In genomic region chr1:172719066-172719627, GRCh38 we compare ENCODE assay signal across 2 cellular contexts.
TF ChIP-seq lines count a peak whose summit lies in the region.

No MANE protein-coding gene starts in this region.

TF ChIP-seq in K562, 482 proteins besides CTCF, POLR2A, EP300 and RAD21 (continues in another document):
- TF ChIP-seq MAFG (tag; conservative IDR thresholded peaks at IDR 0.05) (peak; percentile 71), TBL1XR1 (IDR thresholded peaks at IDR 0.05; ENCODE audit: low read length in 2 of 2) (0 out of 4 replicates have a peak, but pooled peaks of 1 of the 2 experiments have one; percentile 21), CBFA2T3 (IDR thresholded peaks at IDR 0.05) (peak; percentile 83), TAF9B (IDR thresholded peaks at IDR 0.05; ENCODE audit: partially characterized antibody) (no peak), RBM15 (IDR thresholded peaks at IDR 0.05; ENCODE audit: insufficient read depth, low read length) (no peak), MTA2 (IDR thresholded peaks at IDR 0.05; ENCODE audit: low read depth) (peak; percentile 51; the same call in 1 of the 2 replicates), CXXC5 (CRISPR knock-in tag; IDR thresholded peaks at IDR 0.05) (0 out of 2 replicates have a peak, but pooled peaks have one; percentile 11), POLR3G (IDR thresholded peaks at IDR 0.05; ENCODE audit: extremely low read depth, insufficient read length, insufficient replicate concordance) (no peak), CBFA2T2 (conservative IDR thresholded peaks at IDR 0.05) (peak; percentile 65), ATF1 (CRISPR knock-in tag; IDR thresholded peaks at IDR 0.05) (no peak), ATF1 (tag; IDR thresholded peaks at IDR 0.05) (peak; percentile 32; the same call in 1 of the 2 replicates), CC2D1A (IDR thresholded peaks at IDR 0.05) (no peak), WHSC1 (IDR thresholded peaks at IDR 0.05; ENCODE audit: low read length) (no peak), MEF2A (IDR thresholded peaks at IDR 0.05; ENCODE audit: control insufficient read depth, low read depth, low read length) (peak; percentile 31; the same call in 1 of the 2 replicates), RFX7 (CRISPR knock-in tag; IDR thresholded peaks at IDR 0.05) (no peak), TCF7 (IDR thresholded peaks at IDR 0.05; ENCODE audit: borderline replicate concordance) (peak; percentile 97), MNT (conservative IDR thresholded peaks at IDR 0.05) (peak in 1 of 2 experiments; percentile 18; a peak in 2 of 4 replicates), SP1 (CRISPR knock-in tag; IDR thresholded peaks at IDR 0.05) (no peak), RBBP5 (IDR thresholded peaks at IDR 0.05; ENCODE audit: borderline replicate concordance, insufficient read depth, low read length, poor library complexity, severe bottlenecking) (peak; percentile 18), TAL1 (IDR thresholded peaks at IDR 0.05) (peak; percentile 60), MEIS2 (IDR thresholded peaks at IDR 0.05; ENCODE audit: partially characterized antibody) (peak; percentile 92), NCOR1 (IDR thresholded peaks at IDR 0.05) (peak; percentile 74), HDAC8 (tag; IDR thresholded peaks at IDR 0.05) (no peak), TCF3 (CRISPR knock-in tag; IDR thresholded peaks at IDR 0.05) (peak; percentile 91), ESRRA (IDR thresholded peaks at IDR 0.05; ENCODE audit: borderline replicate concordance, low read depth) (peak; percentile 18; the same call in 1 of the 2 replicates), EWSR1 (IDR thresholded peaks at IDR 0.05; ENCODE audit: borderline replicate concordance, low read depth, partially characterized antibody) (no peak), TEAD2 (tag; IDR thresholded peaks at IDR 0.05) (no peak), TEAD4 (IDR thresholded peaks at IDR 0.05; ENCODE audit: low read length) (peak; percentile 71), TEAD4 (CRISPR knock-in tag; IDR thresholded peaks at IDR 0.05; ENCODE audit: borderline replicate concordance) (no peak), ZNF263 (CRISPR knock-in tag; IDR thresholded peaks at IDR 0.05; ENCODE audit: borderline replicate concordance) (no peak), ZNF316 (IDR thresholded peaks at IDR 0.05) (peak; percentile 43), POLR2AphosphoS5 (IDR thresholded peaks at IDR 0.05; ENCODE audit: control insufficient read depth, insufficient read depth, low read depth, low read length) (peak; percentile 38; the same call in 1 of the 2 replicates), SMARCA4 (IDR thresholded peaks at IDR 0.05) (peak; percentile 47; the same call in 1 of the 2 replicates), DPF2 (IDR thresholded peaks at IDR 0.05) (peak; percentile 71; the same call in 1 of the 2 replicates), NFE2L1 (tag; IDR thresholded peaks at IDR 0.05; ENCODE audit: borderline replicate concordance, low read depth) (peak; percentile 20; the same call in 1 of the 2 replicates), ZNF41 (CRISPR knock-in tag; conservative IDR thresholded peaks at IDR 0.05) (no peak), ZNF644 (tag; IDR thresholded peaks at IDR 0.05; ENCODE audit: low read depth) (no peak), PBX2 (CRISPR knock-in tag; IDR thresholded peaks at IDR 0.05; ENCODE audit: low read depth) (no peak), PBX2 (tag; conservative IDR thresholded peaks at IDR 0.05; ENCODE audit: low read depth) (peak; percentile 90), TCF7L2 (IDR thresholded peaks at IDR 0.05; ENCODE audit: low read depth, low read length) (0 out of 2 replicates have a peak, but pooled peaks have one; percentile 59), JUND (IDR thresholded peaks at IDR 0.05; ENCODE audit: borderline replicate concordance, low read depth, low read length) (no peak), JUND (tag; IDR thresholded peaks at IDR 0.05; ENCODE audit: borderline replicate concordance, low read depth, low read length) (0 out of 3 replicates have a peak, but pooled peaks have one; percentile 28), DIDO1 (tag; IDR thresholded peaks at IDR 0.05; ENCODE audit: low read depth) (no peak), ZNF253 (CRISPR knock-in tag; conservative IDR thresholded peaks at IDR 0.05) (no peak)

TF ChIP-seq in GM23338, 12 proteins besides CTCF, POLR2A, EP300 and RAD21:
- TF ChIP-seq EZH2phosphoT487 (IDR thresholded peaks at IDR 0.05; ENCODE audit: unreplicated experiment) (no peak), ETS1 (IDR thresholded peaks at IDR 0.05) (no peak), EZH2 (IDR thresholded peaks at IDR 0.05; ENCODE audit: low read depth, unreplicated experiment) (no peak), STAT1 (IDR thresholded peaks at IDR 0.05; ENCODE audit: unreplicated experiment) (no peak), ZNF462 (CRISPR knock-in tag; IDR thresholded peaks at IDR 0.05) (no peak), CREB1 (CRISPR knock-in tag; IDR thresholded peaks at IDR 0.05; ENCODE audit: low read depth) (no peak), JUNB (IDR thresholded peaks at IDR 0.05; ENCODE audit: unreplicated experiment) (no peak), ZNF331 (CRISPR knock-in tag; IDR thresholded peaks at IDR 0.05; ENCODE audit: low read depth) (no peak), ZNF114 (CRISPR knock-in tag; IDR thresholded peaks at IDR 0.05) (no peak), POLR2AphosphoS5 (IDR thresholded peaks at IDR 0.05; ENCODE audit: low read depth) (no peak), NANOG (IDR thresholded peaks at IDR 0.05; ENCODE audit: borderline replicate concordance) (no peak), REST (IDR thresholded peaks at IDR 0.05; ENCODE audit: unreplicated experiment) (no peak)
